ENCODE assay signal across 13 cellular contexts in the genomic region with DNA sequence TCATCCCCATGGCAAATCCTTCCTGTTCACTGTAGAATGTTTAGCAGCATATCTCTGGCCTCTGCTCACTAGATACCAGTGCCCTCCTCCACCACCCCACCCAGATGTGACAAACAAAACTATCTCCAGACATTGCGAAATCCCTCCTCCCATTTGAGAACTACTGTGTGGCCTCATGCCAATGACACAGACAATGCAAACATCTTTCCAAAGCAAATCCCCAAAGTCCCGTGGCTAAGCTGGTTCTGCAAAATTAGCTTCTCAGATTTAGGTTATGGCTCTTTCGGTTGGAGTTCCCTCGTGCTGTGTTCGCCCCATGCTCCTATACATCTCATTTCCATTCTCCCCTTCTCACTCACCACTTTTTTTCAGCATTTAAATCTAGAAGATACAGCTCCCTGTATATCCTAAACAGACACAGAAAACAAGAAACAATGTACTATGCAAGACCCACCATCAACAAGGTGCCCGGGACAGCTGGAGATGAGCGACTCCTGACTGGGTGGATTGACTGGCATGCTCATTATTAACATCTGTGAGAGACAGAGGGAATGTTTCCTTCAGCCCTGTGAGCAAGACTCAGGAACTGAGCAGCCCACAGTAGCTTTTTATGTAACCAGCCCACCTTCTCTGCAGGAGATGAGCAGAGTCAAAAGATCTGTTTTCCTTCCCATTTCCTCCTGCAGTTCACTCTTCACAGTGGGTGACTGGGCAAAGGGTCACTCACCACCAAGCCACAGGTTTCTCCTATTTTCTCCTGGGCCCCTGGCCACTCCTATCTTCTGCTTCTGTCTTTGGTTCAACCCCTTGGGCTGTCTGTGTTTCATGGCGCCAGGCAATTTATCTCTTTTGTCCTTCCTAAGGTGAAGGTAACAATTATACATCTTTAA.
A peak's percentile ranks its signal among the peaks of the same experiment; 100 is the strongest.
DNase-seq lines count a peak whose midpoint lies in the region; ATAC-seq and TF ChIP-seq lines count a peak whose summit lies in the region.
"Had no signal": no experiment of that assay in that cellular context is flagged by ENCODE, and none has a peak within 500 bp of the region (broad histone marks: within the 10 kb centered on the region; RNA-seq: fewer than 3 reads in every experiment).

No MANE protein-coding gene starts in this region.

- peak overlapping the region; percentile 48 for H3K4me2 ChIP-seq in hepatocyte
- H3K4me2 ChIP-seq: BLaER1 had no signal

- no peaks in the 10 kb centered on the region for H3K27me3 ChIP-seq in hepatocyte
- H3K27me3 ChIP-seq in upper lobe of right lung: no peaks in the 10 kb centered on the region
- H3K27me3 ChIP-seq: BLaER1, foreskin keratinocyte had no signal

- H3K9me3 ChIP-seq in hepatocyte (ENCODE audit: low read depth) (no peaks in the 10 kb centered on the region), upper lobe of right lung (no peaks in the 10 kb centered on the region)
- H3K9me3 ChIP-seq: BLaER1 had no signal

- TF ChIP-seq CTCF in hepatocyte (IDR thresholded peaks at IDR 0.05; ENCODE audit: poor library complexity): no peak
- TF ChIP-seq CTCF in upper lobe of right lung (IDR thresholded peaks at IDR 0.05): no peak

- H3K36me3 ChIP-seq in hepatocyte (replicated peaks; ENCODE audit: insufficient read depth, low read depth) (no peaks in the 10 kb centered on the region), upper lobe of right lung (no peaks in the 10 kb centered on the region)

- 69% methylated on average over 8 of the region's 8 CpGs for WGBS in hepatocyte (ENCODE audit: low lambda C conversion rate, missing lambda C conversion rate)

- H3K27ac ChIP-seq in hepatocyte (peak overlapping the region; percentile 64), upper lobe of right lung (no peak overlapping the region)
- H3K27ac ChIP-seq: BLaER1, foreskin keratinocyte had no signal

- H3K4me1 ChIP-seq in hepatocyte (ENCODE audit: insufficient read depth) (peaks cover 13% of the 10 kb centered on the region), upper lobe of right lung (peaks cover 8% of the 10 kb centered on the region)
- H3K4me1 ChIP-seq: foreskin keratinocyte had no signal

- H3K4me3 ChIP-seq in hepatocyte (no peak overlapping the region), upper lobe of right lung (no peak overlapping the region)
- H3K4me3 ChIP-seq: BLaER1 had no signal

- intact Hi-C loops in Right ventricle myocardium inferior (cut with DNase I) (no loop called here), cardiac septum (cut with DNase I) (no loop called here), upper lobe of right lung (cut with DNase I) (no loop called here)

- DNase-seq in Right ventricle myocardium inferior (ENCODE audit: missing footprints): no peak
- no peak for DNase-seq in cardiac septum (ENCODE audit: low spot score)
- DNase-seq in OCI-M1 (lab: John Stamatoyannopoulos, UW): peak; percentile 75
- peak; percentile 60 for DNase-seq in hepatocyte (ENCODE audit: low spot score)
- DNase-seq in upper lobe of right lung: no peak
- DNase-seq in HT-29 (ENCODE audit: low spot score): no peak
- no peak for DNase-seq in activated CD4-positive, CD25-positive, alpha-beta regulatory T cell treated with anti-CD3 and anti-CD28 coated beads, Interleukin-2, amount 50 U/mL, for 72 hours
- DNase-seq in cerebellum (ENCODE audit: low spot score): no peak
- DNase-seq: activated CD4-positive, alpha-beta T cell treated with anti-CD3 and anti-CD28 coated beads for 36 hours; GOT3; stimulated activated CD4-positive, alpha-beta T cell treated with anti-CD3 and anti-CD28 coated beads, Interleukin-2, amount 100 ng/mL, for 24 hours had no signal

- H3K79me2 ChIP-seq in hepatocyte: no peaks in the 10 kb centered on the region

- ATAC-seq in Right ventricle myocardium inferior: peak; percentile 49
- peak; percentile 68 for ATAC-seq in upper lobe of right lung
- ATAC-seq: activated CD4-positive, alpha-beta T cell treated with anti-CD3 and anti-CD28 coated beads for 36 hours; foreskin keratinocyte had no signal

- H4K20me1 ChIP-seq in hepatocyte (ENCODE audit: insufficient read depth, poor library complexity, severe bottlenecking): no peaks in the 10 kb centered on the region

- no peaks in the 10 kb centered on the region for H3K9me2 ChIP-seq in hepatocyte (replicated peaks; ENCODE audit: insufficient read depth)

- H2AFZ ChIP-seq in hepatocyte: no peak overlapping the region

Comparison
In these comparisons a context has a peak if more than half of its experiments do, and no peak if none do; other contexts are left out.
1. DNase-seq: peak in OCI-M1 (single experiment) and hepatocyte (single experiment); none in Right ventricle myocardium inferior (single experiment), cardiac septum (single experiment), upper lobe of right lung (single experiment), HT-29 (single experiment), activated CD4-positive, CD25-positive, alpha-beta regulatory T cell treated with anti-CD3 and anti-CD28 coated beads, Interleukin-2, amount 50 U/mL, for 72 hours (single experiment) and cerebellum (single experiment).